ENCODE assay signal across 19 cellular contexts in the genomic region with DNA sequence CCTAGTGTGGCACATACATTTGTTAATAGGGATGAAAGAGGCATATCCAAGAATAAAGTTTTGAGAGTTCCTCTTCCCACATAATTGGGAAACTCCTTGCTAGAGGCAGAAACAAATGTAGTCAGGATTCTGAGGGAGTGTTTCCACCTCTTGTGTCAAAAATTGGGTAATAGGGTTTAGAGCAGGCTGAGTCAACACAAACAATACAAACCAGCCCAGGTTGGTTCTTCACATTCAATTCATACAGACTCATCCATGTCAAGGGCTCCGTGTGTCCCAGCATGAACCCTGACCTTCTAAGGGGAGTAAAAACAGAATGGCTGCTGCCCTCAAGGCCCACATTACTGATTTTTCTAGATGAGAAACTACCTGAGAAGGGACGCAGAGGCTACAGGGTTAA.
DNase-seq lines count a peak whose midpoint lies in the region; ATAC-seq, FAIRE-seq and TF ChIP-seq lines count a peak whose summit lies in the region.
"Had no signal": no experiment of that assay in that cellular context is flagged by ENCODE, and none has a peak within 500 bp of the region (broad histone marks: within the 10 kb centered on the region; RNA-seq: fewer than 3 reads in every experiment).

No MANE protein-coding gene starts in this region.

- no peak overlapping the region for H3K9ac ChIP-seq in IMR-90 (ENCODE audit: low read depth, low read length)
- no peak overlapping the region for H3K9ac ChIP-seq in mesenchymal stem cell (ENCODE audit: low read length)

- H3K4me2 ChIP-seq in A549 (no peak overlapping the region), IMR-90 (ENCODE audit: low read depth, low read length) (no peak overlapping the region), mesenchymal stem cell (ENCODE audit: low read length, poor library complexity, severe bottlenecking) (no peak overlapping the region)
- H3K4me2 ChIP-seq: smooth muscle cell had no signal

- intact Hi-C loops in IMR-90 (cut with micrococcal nuclease) (no loop called here), heart right ventricle (cut with DNase I) (loop anchor here in 1 of 10 donors (10.0 kb wide), 1 partner anchor 63 kb away; no protein-coding TSS in a partner anchor)
- intact Hi-C loops in activated CD8-positive, alpha-beta T cell treated with anti-CD3 and anti-CD28 coated beads for 36 hours (cut with micrococcal nuclease) = no loop called here

- no peak overlapping the region for H2BK15ac ChIP-seq in IMR-90 (ENCODE audit: low read depth, low read length)
- H2BK15ac ChIP-seq in mesenchymal stem cell (ENCODE audit: low read depth, poor library complexity, severe bottlenecking) = no peak overlapping the region

- no peak overlapping the region for H4K91ac ChIP-seq in IMR-90 (ENCODE audit: insufficient read depth, low read depth, low read length)
- H4K91ac ChIP-seq in mesenchymal stem cell (ENCODE audit: low read length) = no peak overlapping the region

- H3K4me3 ChIP-seq in A549 (no peak overlapping the region), IMR-90 (ENCODE audit: insufficient read depth, low read depth, low read length) (no peak overlapping the region), epithelial cell of esophagus (ENCODE audit: low read length) (no peak overlapping the region), mesenchymal stem cell (ENCODE audit: insufficient read depth in 1 of 2, low read depth in 1 of 2, low read length in 2 of 2) (no peak overlapping the region), heart right ventricle (no peak overlapping the region)
- H3K4me3 ChIP-seq: pancreas, smooth muscle cell had no signal

- H3K23ac ChIP-seq in IMR-90 (ENCODE audit: low read depth, low read length) (no peak overlapping the region), mesenchymal stem cell (ENCODE audit: low read length in 2 of 2) (no peak overlapping the region)

- TF ChIP-seq RAD21 in A549 (conservative IDR thresholded peaks at IDR 0.05 in 1 of 2, IDR thresholded peaks at IDR 0.05 in 1 of 2) (no peak), IMR-90 (IDR thresholded peaks at IDR 0.05; ENCODE audit: low read length) (no peak)

- TF ChIP-seq CTCF in A549 (IDR thresholded peaks at IDR 0.05) = no peak
- TF ChIP-seq CTCF in IMR-90 (conservative IDR thresholded peaks at IDR 0.05; ENCODE audit: low read depth, low read length) = no peak
- no peak for TF ChIP-seq CTCF in epithelial cell of esophagus (IDR thresholded peaks at IDR 0.05; ENCODE audit: insufficient read depth, low read depth, low read length, missing control alignments)
- TF ChIP-seq CTCF in heart right ventricle (IDR thresholded peaks at IDR 0.05) = no peak
- TF ChIP-seq CTCF in activated CD8-positive, alpha-beta T cell treated with anti-CD3 and anti-CD28 coated beads for 36 hours (IDR thresholded peaks at IDR 0.05) = no peak

- no peaks in the 10 kb centered on the region for H3K9me3 Mint-ChIP-seq in T-cell
- H3K9me3 Mint-ChIP-seq in activated CD8-positive, alpha-beta T cell treated with anti-CD3 and anti-CD28 coated beads for 36 hours = no peaks in the 10 kb centered on the region
- H3K9me3 Mint-ChIP-seq: endodermal cell had no signal

- TF ChIP-seq POLR2A in A549 (IDR thresholded peaks at IDR 0.05; ENCODE audit: low read length) (no peak), IMR-90 (IDR thresholded peaks at IDR 0.05; ENCODE audit: low read depth, low read length) (no peak)

- no peak overlapping the region for H4K8ac ChIP-seq in IMR-90 (ENCODE audit: low read depth in 2 of 2, low read length in 2 of 2)
- H4K8ac ChIP-seq in mesenchymal stem cell (ENCODE audit: low read length) = no peak overlapping the region

- 51% methylated on average over 2 of the region's 2 CpGs for WGBS in A549 (ENCODE audit: missing lambda C conversion rate)
- no CpG with 5 or more reads among the region's 2 CpGs for whole genome bisulfite sequencing in IMR-90 (ENCODE audit: extremely low coverage in 2 of 2, insufficient read length in 1 of 2), 2 experiments
- WGBS in mesenchymal stem cell = 68% methylated on average over 2 of the region's 2 CpGs
- 91 to 93% methylated on average over 2 of the region's 2 CpGs for whole genome bisulfite sequencing in heart right ventricle, 2 donors

- H3K27me3 ChIP-seq in IMR-90 (ENCODE audit: control insufficient read depth, insufficient read depth, low read length) (no peaks in the 10 kb centered on the region), mesenchymal stem cell (ENCODE audit: control insufficient read depth in 1 of 2, insufficient read depth in 1 of 2, low read length in 2 of 2) (no peaks in the 10 kb centered on the region), heart right ventricle (no peaks in the 10 kb centered on the region)
- H3K27me3 ChIP-seq: pancreas had no signal

- no peak for TF ChIP-seq EP300 in A549 (IDR thresholded peaks at IDR 0.05)

- H3K27ac Mint-ChIP-seq in T-cell = no peak overlapping the region
- H3K27ac Mint-ChIP-seq in activated CD8-positive, alpha-beta T cell treated with anti-CD3 and anti-CD28 coated beads for 36 hours = no peak overlapping the region
- H3K27ac Mint-ChIP-seq: CD14-positive monocyte, endodermal cell had no signal

- H2BK5ac ChIP-seq in IMR-90 (ENCODE audit: low read depth, low read length, poor library complexity, severe bottlenecking) (no peak overlapping the region), mesenchymal stem cell (ENCODE audit: low read depth, low read length, poor library complexity, severe bottlenecking) (no peak overlapping the region)

- H3K14ac ChIP-seq in IMR-90 (replicated peaks; ENCODE audit: low read depth, low read length) (no peak overlapping the region), mesenchymal stem cell (ENCODE audit: low read length in 2 of 2) (no peak overlapping the region)

- H2AFZ ChIP-seq in IMR-90 (replicated peaks; ENCODE audit: low read length, poor library complexity) = no peak overlapping the region
- H2AFZ ChIP-seq in mesenchymal stem cell (ENCODE audit: low read depth, low read length) = no peak overlapping the region

- H2BK12ac ChIP-seq in mesenchymal stem cell (ENCODE audit: low read length in 2 of 2) = no peak overlapping the region

- no peak overlapping the region for H2BK20ac ChIP-seq in IMR-90 (ENCODE audit: low read depth, low read length)

- H3K79me1 ChIP-seq in IMR-90 (ENCODE audit: low read depth in 1 of 2, low read length in 2 of 2) = peaks cover 0 to 18% of the 10 kb centered on the region in 2 experiments; a peak in 2 of 4 replicates
- H3K79me1 ChIP-seq in mesenchymal stem cell (replicated peaks; ENCODE audit: low read length, poor library complexity, severe bottlenecking) = peaks cover 14% of the 10 kb centered on the region

- no peak overlapping the region for H3K27ac ChIP-seq in A549
- no peak overlapping the region for H3K27ac ChIP-seq in IMR-90 (ENCODE audit: insufficient read depth, low read length)
- H3K27ac ChIP-seq in mesenchymal stem cell (ENCODE audit: low read length, poor library complexity, severe bottlenecking) = no peak overlapping the region
- no peak overlapping the region for H3K27ac ChIP-seq in heart right ventricle
- H3K27ac ChIP-seq: pancreas had no signal

- H3K4me1 ChIP-seq in A549 = peaks cover 3% of the 10 kb centered on the region
- peaks cover 2% of the 10 kb centered on the region; the same call in 1 of the 2 replicates for H3K4me1 ChIP-seq in IMR-90 (ENCODE audit: control insufficient read depth, insufficient read depth, low read length)
- peaks cover 3% of the 10 kb centered on the region for H3K4me1 ChIP-seq in mesenchymal stem cell (ENCODE audit: control insufficient read depth, insufficient read depth, low read depth, low read length)
- peaks cover 0 to 10% (median 0%) of the 10 kb centered on the region in 9 donors for H3K4me1 ChIP-seq in heart right ventricle
- H3K4me1 ChIP-seq: pancreas had no signal

- H3K9me3 ChIP-seq in A549 (no peaks in the 10 kb centered on the region), IMR-90 (ENCODE audit: control insufficient read depth, insufficient read depth, low read length) (no peaks in the 10 kb centered on the region), mesenchymal stem cell (ENCODE audit: control insufficient read depth, low read length) (no peaks in the 10 kb centered on the region), heart right ventricle (no peaks in the 10 kb centered on the region)
- H3K9me3 ChIP-seq: pancreas had no signal

- no peak overlapping the region for H3K18ac ChIP-seq in IMR-90 (ENCODE audit: low read depth, low read length)
- no peak overlapping the region for H3K18ac ChIP-seq in mesenchymal stem cell (ENCODE audit: low read depth in 1 of 2, low read length in 2 of 2)

- H3K27me3 Mint-ChIP-seq in T-cell = no peaks in the 10 kb centered on the region
- no peaks in the 10 kb centered on the region for H3K27me3 Mint-ChIP-seq in activated CD8-positive, alpha-beta T cell treated with anti-CD3 and anti-CD28 coated beads for 36 hours

- no peaks in the 10 kb centered on the region for H3K36me3 Mint-ChIP-seq in T-cell
- no peaks in the 10 kb centered on the region for H3K36me3 Mint-ChIP-seq in activated CD8-positive, alpha-beta T cell treated with anti-CD3 and anti-CD28 coated beads for 36 hours (ENCODE audit: low read depth)
- H3K36me3 Mint-ChIP-seq: CD14-positive monocyte had no signal

- H2BK120ac ChIP-seq in IMR-90 (ENCODE audit: low read depth, low read length) (no peak overlapping the region), mesenchymal stem cell (ENCODE audit: low read depth, low read length) (no peak overlapping the region)

- H2AK5ac ChIP-seq in IMR-90 (ENCODE audit: low read depth, low read length) = no peak overlapping the region
- no peak overlapping the region for H2AK5ac ChIP-seq in mesenchymal stem cell (ENCODE audit: low read length, severe bottlenecking)

- peak; percentile 43 for FAIRE-seq in A549 (lab: Jason Lieb, UNC)
- FAIRE-seq: A204.1, GM12892, pancreas had no signal

- POLR2A ChIA-PET in A549 (lab: Yijun Ruan, JAX) (no interaction called here), IMR-90 (lab: Charles Lee; ENCODE audit: unreplicated experiment) (no interaction called here), T-cell (lab: Charles Lee) (no interaction called here)
- POLR2A ChIA-PET in activated CD8-positive, alpha-beta T cell treated with anti-CD3 and anti-CD28 coated beads for 36 hours (lab: Charles Lee) = no interaction called here

- no peak overlapping the region for H4K5ac ChIP-seq in IMR-90 (ENCODE audit: low read depth, low read length)

- no peak for DNase-seq in A549 (ENCODE audit: low read depth in 1 of 2, low spot score in 1 of 2)
- DNase-seq in IMR-90 = no peak
- DNase-seq in epithelial cell of esophagus (ENCODE audit: low read depth) = peak; percentile 94
- peak; percentile 44 for DNase-seq in mesenchymal stem cell
- no peak for DNase-seq in heart right ventricle
- DNase-seq in T-cell = no peak
- no peak for DNase-seq in activated CD8-positive, alpha-beta T cell treated with anti-CD3 and anti-CD28 coated beads for 36 hours
- DNase-seq: activated CD4-positive, alpha-beta T cell treated with anti-CD3 and anti-CD28 coated beads for 48 hours; activated gamma-delta T cell treated with Interleukin-2 at 50 U/mL for 16 hours; endodermal cell; NCI-H2029; NCI-H446 treated with DMSO at 0.1 percent for 48 hours; NK-92 treated with Interleukin-12 subunit alpha and Interleukin-12 subunit beta, amount 100 ng/mL, for 24 hours; pancreas had no signal

- H2AK9ac ChIP-seq in IMR-90 (replicated peaks; ENCODE audit: low read depth, low read length, poor library complexity) = no peak overlapping the region

- H3K36me3 ChIP-seq in IMR-90 (ENCODE audit: control insufficient read depth, insufficient read depth, low read length) (no peaks in the 10 kb centered on the region), mesenchymal stem cell (ENCODE audit: control insufficient read depth in 1 of 2, insufficient read depth in 2 of 2, low read depth in 1 of 2, low read length in 2 of 2) (no peaks in the 10 kb centered on the region), heart right ventricle (no peaks in the 10 kb centered on the region)
- H3K36me3 ChIP-seq: pancreas had no signal

- CTCF ChIA-PET in A549 (lab: Yijun Ruan, JAX) (no interaction called here), IMR-90 (lab: Yijun Ruan, JAX) (no interaction called here), T-cell (lab: Charles Lee) (no interaction called here)
- CTCF ChIA-PET in activated CD8-positive, alpha-beta T cell treated with anti-CD3 and anti-CD28 coated beads for 36 hours (lab: Charles Lee) = no interaction called here

- H3K4ac ChIP-seq in IMR-90 (ENCODE audit: low read depth, low read length) (no peak overlapping the region), mesenchymal stem cell (ENCODE audit: low read depth in 1 of 2, low read length in 2 of 2) (no peak overlapping the region)

- H4K20me1 ChIP-seq in IMR-90 (ENCODE audit: insufficient read depth, low read length) = peaks cover 4% of the 10 kb centered on the region; the same call in 1 of the 2 replicates

- in situ Hi-C loops in IMR-90 (cut with MboI; ENCODE audit: low sequenced_read_pairs) = no loop called here

- H3K4me1 Mint-ChIP-seq in T-cell = no peaks in the 10 kb centered on the region
- no peaks in the 10 kb centered on the region for H3K4me1 Mint-ChIP-seq in activated CD8-positive, alpha-beta T cell treated with anti-CD3 and anti-CD28 coated beads for 36 hours (ENCODE audit: low read depth)
- H3K4me1 Mint-ChIP-seq: CD14-positive monocyte had no signal

- no peaks in the 10 kb centered on the region; the same call in 1 of the 2 replicates for H3K9me1 ChIP-seq in IMR-90 (ENCODE audit: insufficient read depth, low read length)

- ATAC-seq in A549 (no peak), IMR-90 (ENCODE audit: low read depth) (no peak), heart right ventricle (no peak), T-cell (replicated peaks in 1 of 4) (no peak), GM21825 (IDR thresholded peaks at IDR 0.05; ENCODE audit: unreplicated experiment) (no peak)
- ATAC-seq in activated CD8-positive, alpha-beta T cell treated with anti-CD3 and anti-CD28 coated beads for 36 hours = no peak
- ATAC-seq: pancreas had no signal

- no peak overlapping the region for H3K56ac ChIP-seq in IMR-90 (ENCODE audit: extremely low read depth, insufficient read depth, low read length)

- BruUV-seq in IMR-90 (replicated peaks; lab: Mats Ljungman, UMichigan) = no TSS peak

- no peak overlapping the region for H3K4me3 Mint-ChIP-seq in T-cell
- H3K4me3 Mint-ChIP-seq in activated CD8-positive, alpha-beta T cell treated with anti-CD3 and anti-CD28 coated beads for 36 hours = no peak overlapping the region
- H3K4me3 Mint-ChIP-seq: CD14-positive monocyte, endodermal cell had no signal

- dilution Hi-C loops in IMR-90 (cut with HindIII; ENCODE audit: low sequenced_read_pairs, unreplicated experiment) = no loop called here

Comparison
In these comparisons a context has a peak if more than half of its experiments do, and no peak if none do; other contexts are left out.
1. DNase-seq: peak in epithelial cell of esophagus (single experiment) and mesenchymal stem cell (single experiment); none in A549 (0 of 2), IMR-90 (single experiment), heart right ventricle (0 of 2), T-cell (0 of 34) and activated CD8-positive, alpha-beta T cell treated with anti-CD3 and anti-CD28 coated beads for 36 hours (single experiment).